In genomic region chr4:3253808-3254207, GRCh38 we compare ENCODE assay signal across 2 cellular contexts.
TF ChIP-seq lines count a peak whose summit lies in the region.

No MANE protein-coding gene starts in this region.

TF ChIP-seq in HEK293, 187 proteins besides CTCF, POLR2A, EP300 and RAD21:
- TF ChIP-seq ELK4 (IDR thresholded peaks at IDR 0.05; ENCODE audit: borderline replicate concordance, low read depth, low read length) (no peak), ZFP3 (tag by site-specific recombination; IDR thresholded peaks at IDR 0.05; ENCODE audit: low read depth) (peak; percentile 65), ZNF658 (tag by site-specific recombination; IDR thresholded peaks at IDR 0.05) (no peak)

TF ChIP-seq in K562, 482 proteins besides CTCF, POLR2A, EP300 and RAD21:
- TF ChIP-seq SRSF9 (IDR thresholded peaks at IDR 0.05; ENCODE audit: borderline replicate concordance, low read depth, low read length), result no peak
- TF ChIP-seq, protein P1, sequence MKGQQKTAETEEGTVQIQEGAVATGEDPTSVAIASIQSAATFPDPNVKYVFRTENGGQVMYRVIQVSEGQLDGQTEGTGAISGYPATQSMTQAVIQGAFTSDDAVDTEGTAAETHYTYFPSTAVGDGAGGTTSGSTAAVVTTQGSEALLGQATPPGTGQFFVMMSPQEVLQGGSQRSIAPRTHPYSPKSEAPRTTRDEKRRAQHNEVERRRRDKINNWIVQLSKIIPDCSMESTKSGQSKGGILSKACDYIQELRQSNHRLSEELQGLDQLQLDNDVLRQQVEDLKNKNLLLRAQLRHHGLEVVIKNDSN (CRISPR knock-in tag; IDR thresholded peaks at IDR 0.05), result peak; percentile 60
